1 cellular context compared by ENCODE assay signal in the genomic region with DNA sequence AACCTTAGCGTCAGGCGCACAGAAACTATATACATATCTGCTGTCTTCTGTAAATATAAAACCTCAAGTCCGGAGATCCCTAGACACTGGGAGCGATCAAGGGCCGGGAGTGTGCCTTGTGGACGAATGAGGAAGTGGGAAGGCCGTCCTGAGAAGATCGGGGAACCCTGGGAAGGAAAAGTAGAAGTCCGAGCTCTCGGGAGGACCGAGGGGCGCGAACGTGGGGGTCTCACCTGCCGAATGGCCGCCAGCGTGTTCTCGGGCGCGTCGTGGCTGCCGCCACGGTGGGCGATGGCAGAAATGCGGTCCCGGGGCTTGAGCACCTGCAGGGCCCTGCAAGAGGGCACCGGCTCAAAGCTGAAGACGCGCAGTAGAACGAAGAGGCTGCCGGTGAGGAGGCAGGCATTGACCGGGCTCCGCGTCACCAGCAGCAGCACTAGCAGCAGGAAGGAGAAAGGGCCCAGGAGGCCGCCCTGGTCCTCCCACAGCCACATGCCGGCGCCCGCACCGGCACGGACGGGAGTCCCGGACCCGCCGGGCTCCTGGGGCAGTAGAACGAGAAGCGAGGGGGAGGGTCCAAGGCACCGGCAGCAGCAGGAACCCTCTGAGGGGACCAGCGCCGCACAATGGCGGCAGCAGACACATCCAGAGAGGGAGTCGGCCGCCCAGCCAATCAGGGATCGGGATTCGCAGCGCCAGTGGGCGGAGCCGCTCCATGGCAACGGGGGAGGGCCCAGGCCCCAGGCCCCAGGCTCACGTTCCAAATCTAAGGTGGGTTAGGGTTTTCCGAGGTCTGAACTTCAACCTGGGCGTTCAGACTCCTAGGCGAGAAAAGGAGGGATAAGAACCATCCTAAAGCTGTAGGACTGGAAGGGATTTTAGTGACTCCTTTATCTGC.
A peak's percentile ranks its signal among the peaks of the same experiment; 100 is the strongest.
TF ChIP-seq lines count a peak whose summit lies in the region.

A gene with protein sequence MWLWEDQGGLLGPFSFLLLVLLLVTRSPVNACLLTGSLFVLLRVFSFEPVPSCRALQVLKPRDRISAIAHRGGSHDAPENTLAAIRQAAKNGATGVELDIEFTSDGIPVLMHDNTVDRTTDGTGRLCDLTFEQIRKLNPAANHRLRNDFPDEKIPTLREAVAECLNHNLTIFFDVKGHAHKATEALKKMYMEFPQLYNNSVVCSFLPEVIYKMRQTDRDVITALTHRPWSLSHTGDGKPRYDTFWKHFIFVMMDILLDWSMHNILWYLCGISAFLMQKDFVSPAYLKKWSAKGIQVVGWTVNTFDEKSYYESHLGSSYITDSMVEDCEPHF (minus strand): TSS at position 628 of the 898 bp plus-strand sequence. CDS start 134 bp downstream, at position 494.

TF ChIP-seq in GM12878, 131 proteins besides CTCF, POLR2A, EP300 and RAD21 (continued from another document and continues in another):
- TF ChIP-seq, protein P1, sequence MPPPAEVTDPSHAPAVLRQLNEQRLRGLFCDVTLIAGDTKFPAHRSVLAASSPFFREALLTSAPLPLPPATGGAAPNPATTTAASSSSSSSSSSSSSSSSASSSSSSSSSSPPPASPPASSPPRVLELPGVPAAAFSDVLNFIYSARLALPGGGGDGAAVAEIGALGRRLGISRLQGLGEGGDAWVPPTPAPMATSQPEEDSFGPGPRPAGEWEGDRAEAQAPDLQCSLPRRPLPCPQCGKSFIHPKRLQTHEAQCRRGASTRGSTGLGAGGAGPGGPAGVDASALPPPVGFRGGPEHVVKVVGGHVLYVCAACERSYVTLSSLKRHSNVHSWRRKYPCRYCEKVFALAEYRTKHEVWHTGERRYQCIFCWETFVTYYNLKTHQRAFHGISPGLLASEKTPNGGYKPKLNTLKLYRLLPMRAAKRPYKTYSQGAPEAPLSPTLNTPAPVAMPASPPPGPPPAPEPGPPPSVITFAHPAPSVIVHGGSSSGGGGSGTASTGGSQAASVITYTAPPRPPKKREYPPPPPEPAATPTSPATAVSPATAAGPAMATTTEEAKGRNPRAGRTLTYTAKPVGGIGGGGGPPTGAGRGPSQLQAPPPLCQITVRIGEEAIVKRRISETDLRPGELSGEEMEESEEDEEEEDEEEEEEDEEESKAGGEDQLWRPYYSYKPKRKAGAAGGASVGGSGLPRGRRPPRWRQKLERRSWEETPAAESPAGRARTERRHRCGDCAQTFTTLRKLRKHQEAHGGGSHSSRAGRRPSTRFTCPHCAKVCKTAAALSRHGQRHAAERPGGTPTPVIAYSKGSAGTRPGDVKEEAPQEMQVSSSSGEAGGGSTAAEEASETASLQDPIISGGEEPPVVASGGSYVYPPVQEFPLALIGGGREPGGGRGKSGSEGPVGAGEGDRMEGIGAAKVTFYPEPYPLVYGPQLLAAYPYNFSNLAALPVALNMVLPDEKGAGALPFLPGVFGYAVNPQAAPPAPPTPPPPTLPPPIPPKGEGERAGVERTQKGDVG (CRISPR knock-in tag; IDR thresholded peaks at IDR 0.05) = no peak
- TF ChIP-seq MEF2B (IDR thresholded peaks at IDR 0.05; ENCODE audit: partially characterized antibody, poor library complexity, severe bottlenecking) = no peak
- TF ChIP-seq, protein P2, sequence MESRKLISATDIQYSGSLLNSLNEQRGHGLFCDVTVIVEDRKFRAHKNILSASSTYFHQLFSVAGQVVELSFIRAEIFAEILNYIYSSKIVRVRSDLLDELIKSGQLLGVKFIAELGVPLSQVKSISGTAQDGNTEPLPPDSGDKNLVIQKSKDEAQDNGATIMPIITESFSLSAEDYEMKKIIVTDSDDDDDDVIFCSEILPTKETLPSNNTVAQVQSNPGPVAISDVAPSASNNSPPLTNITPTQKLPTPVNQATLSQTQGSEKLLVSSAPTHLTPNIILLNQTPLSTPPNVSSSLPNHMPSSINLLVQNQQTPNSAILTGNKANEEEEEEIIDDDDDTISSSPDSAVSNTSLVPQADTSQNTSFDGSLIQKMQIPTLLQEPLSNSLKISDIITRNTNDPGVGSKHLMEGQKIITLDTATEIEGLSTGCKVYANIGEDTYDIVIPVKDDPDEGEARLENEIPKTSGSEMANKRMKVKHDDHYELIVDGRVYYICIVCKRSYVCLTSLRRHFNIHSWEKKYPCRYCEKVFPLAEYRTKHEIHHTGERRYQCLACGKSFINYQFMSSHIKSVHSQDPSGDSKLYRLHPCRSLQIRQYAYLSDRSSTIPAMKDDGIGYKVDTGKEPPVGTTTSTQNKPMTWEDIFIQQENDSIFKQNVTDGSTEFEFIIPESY (IDR thresholded peaks at IDR 0.05) = no peak
- no peak for TF ChIP-seq JUNB (IDR thresholded peaks at IDR 0.05)
- no peak for TF ChIP-seq ZNF384 (IDR thresholded peaks at IDR 0.05; ENCODE audit: borderline replicate concordance, low read depth, low read length)
- no peak for TF ChIP-seq SRF (IDR thresholded peaks at IDR 0.05; ENCODE audit: low read depth in 2 of 2, low read length in 2 of 2)
- 0 out of 2 replicates have a peak, but pooled peaks have one; percentile 63 for TF ChIP-seq SMARCA5 (IDR thresholded peaks at IDR 0.05)
- TF ChIP-seq FOXM1 (IDR thresholded peaks at IDR 0.05; ENCODE audit: low read depth, low read length) = no peak
- TF ChIP-seq, protein P3, sequence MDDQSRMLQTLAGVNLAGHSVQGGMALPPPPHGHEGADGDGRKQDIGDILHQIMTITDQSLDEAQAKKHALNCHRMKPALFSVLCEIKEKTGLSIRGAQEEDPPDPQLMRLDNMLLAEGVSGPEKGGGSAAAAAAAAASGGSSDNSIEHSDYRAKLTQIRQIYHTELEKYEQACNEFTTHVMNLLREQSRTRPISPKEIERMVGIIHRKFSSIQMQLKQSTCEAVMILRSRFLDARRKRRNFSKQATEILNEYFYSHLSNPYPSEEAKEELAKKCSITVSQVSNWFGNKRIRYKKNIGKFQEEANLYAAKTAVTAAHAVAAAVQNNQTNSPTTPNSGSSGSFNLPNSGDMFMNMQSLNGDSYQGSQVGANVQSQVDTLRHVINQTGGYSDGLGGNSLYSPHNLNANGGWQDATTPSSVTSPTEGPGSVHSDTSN (IDR thresholded peaks at IDR 0.05; ENCODE audit: insufficient replicate concordance, low read depth, low read length) = no peak
- 0 out of 2 replicates have a peak, but pooled peaks have one; percentile 20 for TF ChIP-seq NR2F1 (conservative IDR thresholded peaks at IDR 0.05)
- TF ChIP-seq GATAD2B (conservative IDR thresholded peaks at IDR 0.05; ENCODE audit: low read depth) = peak; percentile 84
- no peak for TF ChIP-seq ESRRA (IDR thresholded peaks at IDR 0.05; ENCODE audit: low read length)
- no peak for TF ChIP-seq EGR1 (IDR thresholded peaks at IDR 0.05; ENCODE audit: borderline replicate concordance in 1 of 2, low read depth in 2 of 2, low read length in 2 of 2)
- TF ChIP-seq RFX5 (IDR thresholded peaks at IDR 0.05; ENCODE audit: low read depth, low read length) = no peak
- TF ChIP-seq, protein P4, sequence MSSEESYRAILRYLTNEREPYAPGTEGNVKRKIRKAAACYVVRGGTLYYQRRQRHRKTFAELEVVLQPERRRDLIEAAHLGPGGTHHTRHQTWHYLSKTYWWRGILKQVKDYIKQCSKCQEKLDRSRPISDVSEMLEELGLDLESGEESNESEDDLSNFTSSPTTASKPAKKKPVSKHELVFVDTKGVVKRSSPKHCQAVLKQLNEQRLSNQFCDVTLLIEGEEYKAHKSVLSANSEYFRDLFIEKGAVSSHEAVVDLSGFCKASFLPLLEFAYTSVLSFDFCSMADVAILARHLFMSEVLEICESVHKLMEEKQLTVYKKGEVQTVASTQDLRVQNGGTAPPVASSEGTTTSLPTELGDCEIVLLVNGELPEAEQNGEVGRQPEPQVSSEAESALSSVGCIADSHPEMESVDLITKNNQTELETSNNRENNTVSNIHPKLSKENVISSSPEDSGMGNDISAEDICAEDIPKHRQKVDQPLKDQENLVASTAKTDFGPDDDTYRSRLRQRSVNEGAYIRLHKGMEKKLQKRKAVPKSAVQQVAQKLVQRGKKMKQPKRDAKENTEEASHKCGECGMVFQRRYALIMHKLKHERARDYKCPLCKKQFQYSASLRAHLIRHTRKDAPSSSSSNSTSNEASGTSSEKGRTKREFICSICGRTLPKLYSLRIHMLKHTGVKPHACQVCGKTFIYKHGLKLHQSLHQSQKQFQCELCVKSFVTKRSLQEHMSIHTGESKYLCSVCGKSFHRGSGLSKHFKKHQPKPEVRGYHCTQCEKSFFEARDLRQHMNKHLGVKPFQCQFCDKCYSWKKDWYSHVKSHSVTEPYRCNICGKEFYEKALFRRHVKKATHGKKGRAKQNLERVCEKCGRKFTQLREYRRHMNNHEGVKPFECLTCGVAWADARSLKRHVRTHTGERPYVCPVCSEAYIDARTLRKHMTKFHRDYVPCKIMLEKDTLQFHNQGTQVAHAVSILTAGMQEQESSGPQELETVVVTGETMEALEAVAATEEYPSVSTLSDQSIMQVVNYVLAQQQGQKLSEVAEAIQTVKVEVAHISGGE (CRISPR knock-in tag; IDR thresholded peaks at IDR 0.05) = no peak
- TF ChIP-seq HDAC2 (IDR thresholded peaks at IDR 0.05) = no peak
- no peak for TF ChIP-seq ZBED1 (IDR thresholded peaks at IDR 0.05; ENCODE audit: borderline replicate concordance)
- no peak for TF ChIP-seq RUNX3 (IDR thresholded peaks at IDR 0.05; ENCODE audit: low read length)
- peak; percentile 36 for TF ChIP-seq HDAC6 (IDR thresholded peaks at IDR 0.05; ENCODE audit: unreplicated experiment)
- TF ChIP-seq, protein P5, sequence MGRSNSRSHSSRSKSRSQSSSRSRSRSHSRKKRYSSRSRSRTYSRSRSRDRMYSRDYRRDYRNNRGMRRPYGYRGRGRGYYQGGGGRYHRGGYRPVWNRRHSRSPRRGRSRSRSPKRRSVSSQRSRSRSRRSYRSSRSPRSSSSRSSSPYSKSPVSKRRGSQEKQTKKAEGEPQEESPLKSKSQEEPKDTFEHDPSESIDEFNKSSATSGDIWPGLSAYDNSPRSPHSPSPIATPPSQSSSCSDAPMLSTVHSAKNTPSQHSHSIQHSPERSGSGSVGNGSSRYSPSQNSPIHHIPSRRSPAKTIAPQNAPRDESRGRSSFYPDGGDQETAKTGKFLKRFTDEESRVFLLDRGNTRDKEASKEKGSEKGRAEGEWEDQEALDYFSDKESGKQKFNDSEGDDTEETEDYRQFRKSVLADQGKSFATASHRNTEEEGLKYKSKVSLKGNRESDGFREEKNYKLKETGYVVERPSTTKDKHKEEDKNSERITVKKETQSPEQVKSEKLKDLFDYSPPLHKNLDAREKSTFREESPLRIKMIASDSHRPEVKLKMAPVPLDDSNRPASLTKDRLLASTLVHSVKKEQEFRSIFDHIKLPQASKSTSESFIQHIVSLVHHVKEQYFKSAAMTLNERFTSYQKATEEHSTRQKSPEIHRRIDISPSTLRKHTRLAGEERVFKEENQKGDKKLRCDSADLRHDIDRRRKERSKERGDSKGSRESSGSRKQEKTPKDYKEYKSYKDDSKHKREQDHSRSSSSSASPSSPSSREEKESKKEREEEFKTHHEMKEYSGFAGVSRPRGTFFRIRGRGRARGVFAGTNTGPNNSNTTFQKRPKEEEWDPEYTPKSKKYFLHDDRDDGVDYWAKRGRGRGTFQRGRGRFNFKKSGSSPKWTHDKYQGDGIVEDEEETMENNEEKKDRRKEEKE (IDR thresholded peaks at IDR 0.05) = no peak
- no peak for TF ChIP-seq NR2C1 (IDR thresholded peaks at IDR 0.05)
- TF ChIP-seq, protein P6, sequence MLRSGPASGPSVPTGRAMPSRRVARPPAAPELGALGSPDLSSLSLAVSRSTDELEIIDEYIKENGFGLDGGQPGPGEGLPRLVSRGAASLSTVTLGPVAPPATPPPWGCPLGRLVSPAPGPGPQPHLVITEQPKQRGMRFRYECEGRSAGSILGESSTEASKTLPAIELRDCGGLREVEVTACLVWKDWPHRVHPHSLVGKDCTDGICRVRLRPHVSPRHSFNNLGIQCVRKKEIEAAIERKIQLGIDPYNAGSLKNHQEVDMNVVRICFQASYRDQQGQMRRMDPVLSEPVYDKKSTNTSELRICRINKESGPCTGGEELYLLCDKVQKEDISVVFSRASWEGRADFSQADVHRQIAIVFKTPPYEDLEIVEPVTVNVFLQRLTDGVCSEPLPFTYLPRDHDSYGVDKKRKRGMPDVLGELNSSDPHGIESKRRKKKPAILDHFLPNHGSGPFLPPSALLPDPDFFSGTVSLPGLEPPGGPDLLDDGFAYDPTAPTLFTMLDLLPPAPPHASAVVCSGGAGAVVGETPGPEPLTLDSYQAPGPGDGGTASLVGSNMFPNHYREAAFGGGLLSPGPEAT (IDR thresholded peaks at IDR 0.05; ENCODE audit: low read depth) = 0 out of 2 replicates have a peak, but pooled peaks have one; percentile 8
- peak; percentile 20; the same call in 1 of the 2 replicates for TF ChIP-seq EED (IDR thresholded peaks at IDR 0.05; ENCODE audit: low read depth)
- TF ChIP-seq CREM (IDR thresholded peaks at IDR 0.05; ENCODE audit: low read depth) = no peak
- no peak for TF ChIP-seq BRCA1 (IDR thresholded peaks at IDR 0.05; ENCODE audit: low read depth, low read length)
- no peak for TF ChIP-seq CBFB (IDR thresholded peaks at IDR 0.05; ENCODE audit: low read depth)
- no peak for TF ChIP-seq NFIC (IDR thresholded peaks at IDR 0.05; ENCODE audit: low read depth, low read length)
- TF ChIP-seq, protein P7, sequence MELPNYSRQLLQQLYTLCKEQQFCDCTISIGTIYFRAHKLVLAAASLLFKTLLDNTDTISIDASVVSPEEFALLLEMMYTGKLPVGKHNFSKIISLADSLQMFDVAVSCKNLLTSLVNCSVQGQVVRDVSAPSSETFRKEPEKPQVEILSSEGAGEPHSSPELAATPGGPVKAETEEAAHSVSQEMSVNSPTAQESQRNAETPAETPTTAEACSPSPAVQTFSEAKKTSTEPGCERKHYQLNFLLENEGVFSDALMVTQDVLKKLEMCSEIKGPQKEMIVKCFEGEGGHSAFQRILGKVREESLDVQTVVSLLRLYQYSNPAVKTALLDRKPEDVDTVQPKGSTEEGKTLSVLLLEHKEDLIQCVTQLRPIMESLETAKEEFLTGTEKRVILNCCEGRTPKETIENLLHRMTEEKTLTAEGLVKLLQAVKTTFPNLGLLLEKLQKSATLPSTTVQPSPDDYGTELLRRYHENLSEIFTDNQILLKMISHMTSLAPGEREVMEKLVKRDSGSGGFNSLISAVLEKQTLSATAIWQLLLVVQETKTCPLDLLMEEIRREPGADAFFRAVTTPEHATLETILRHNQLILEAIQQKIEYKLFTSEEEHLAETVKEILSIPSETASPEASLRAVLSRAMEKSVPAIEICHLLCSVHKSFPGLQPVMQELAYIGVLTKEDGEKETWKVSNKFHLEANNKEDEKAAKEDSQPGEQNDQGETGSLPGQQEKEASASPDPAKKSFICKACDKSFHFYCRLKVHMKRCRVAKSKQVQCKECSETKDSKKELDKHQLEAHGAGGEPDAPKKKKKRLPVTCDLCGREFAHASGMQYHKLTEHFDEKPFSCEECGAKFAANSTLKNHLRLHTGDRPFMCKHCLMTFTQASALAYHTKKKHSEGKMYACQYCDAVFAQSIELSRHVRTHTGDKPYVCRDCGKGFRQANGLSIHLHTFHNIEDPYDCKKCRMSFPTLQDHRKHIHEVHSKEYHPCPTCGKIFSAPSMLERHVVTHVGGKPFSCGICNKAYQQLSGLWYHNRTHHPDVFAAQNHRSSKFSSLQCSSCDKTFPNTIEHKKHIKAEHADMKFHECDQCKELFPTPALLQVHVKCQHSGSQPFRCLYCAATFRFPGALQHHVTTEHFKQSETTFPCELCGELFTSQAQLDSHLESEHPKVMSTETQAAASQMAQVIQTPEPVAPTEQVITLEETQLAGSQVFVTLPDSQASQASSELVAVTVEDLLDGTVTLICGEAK (IDR thresholded peaks at IDR 0.05; ENCODE audit: borderline replicate concordance) = no peak
